Comparison of ENCODE assay signal across 18 cellular contexts in the genomic region with DNA sequence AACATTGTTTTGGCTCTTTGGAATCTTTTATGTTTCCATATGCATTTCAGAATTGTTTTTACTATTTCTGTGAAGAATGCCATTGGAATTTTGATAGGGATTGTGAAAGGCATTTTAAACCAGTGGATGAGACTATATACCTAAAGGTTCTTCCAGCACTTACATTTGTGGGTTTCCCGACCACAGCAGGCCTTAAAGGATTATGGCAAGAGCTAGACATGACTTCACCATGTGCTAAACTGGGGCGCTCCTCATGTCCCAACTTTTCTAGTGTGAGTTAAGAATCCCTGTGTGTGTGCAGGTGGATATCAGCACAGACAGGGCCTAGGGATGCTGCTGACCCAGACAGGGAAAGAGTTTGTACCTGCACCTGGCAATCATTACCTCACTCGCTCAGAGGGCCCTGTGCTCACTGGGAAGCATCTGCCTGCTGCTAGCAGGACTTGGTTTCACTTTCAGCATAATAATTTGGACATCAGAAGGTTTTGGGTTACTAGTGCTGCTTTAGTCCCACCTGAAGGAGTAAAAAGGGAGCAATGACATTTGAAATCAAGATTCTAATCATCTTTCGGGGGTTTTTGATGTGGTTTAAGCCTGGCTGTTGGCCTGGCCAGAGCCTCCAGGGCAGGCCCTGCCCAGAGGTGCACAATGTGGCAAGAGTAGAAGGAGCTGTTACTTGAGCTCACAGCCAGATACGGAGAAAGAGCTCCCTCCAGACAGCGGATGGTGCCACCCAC.
DNase-seq lines count a peak whose midpoint lies in the region; ATAC-seq and TF ChIP-seq lines count a peak whose summit lies in the region.
"Had no signal": no experiment of that assay in that cellular context is flagged by ENCODE, and none has a peak within 500 bp of the region (broad histone marks: within the 10 kb centered on the region; RNA-seq: fewer than 3 reads in every experiment).

No MANE protein-coding gene starts in this region.

- no peak overlapping the region for H2AFZ ChIP-seq in DND-41 (ENCODE audit: low read depth, low read length)

- DNase-seq in DND-41 (peak; percentile 33), MV-4-11 (lab: John Stamatoyannopoulos, UW) (peak; percentile 40), esophagus muscularis mucosa (ENCODE audit: extremely low spot score) (peak; percentile 37), T-helper 9 cell (no peak), cortex of kidney (lab: John Stamatoyannopoulos, UW) (no peak), NCI-H510A (lab: John Stamatoyannopoulos, UW) (no peak)
- DNase-seq: activated CD4-positive, alpha-beta T cell treated with anti-CD3 and anti-CD28 coated beads, Interleukin-2, amount 50 U/mL, for 48 hours; amygdala; DMS79 treated with DMSO at 0.1 percent for 48 hours; KBM-7; NCI-H1092; NCI-H1930; NCI-H446; NK-92 treated with Interleukin-12 subunit alpha and Interleukin-12 subunit beta, amount 100 ng/mL, for 24 hours; stimulated activated naive CD4-positive, alpha-beta T cell had no signal

- H3K9ac ChIP-seq in DND-41 (ENCODE audit: low read depth, low read length), result no peak overlapping the region

- H3K4me3 ChIP-seq in DND-41 (ENCODE audit: low read depth in 1 of 2, low read length in 2 of 2), result no peak overlapping the region
- H3K4me3 ChIP-seq in esophagus muscularis mucosa, result no peak overlapping the region
- H3K4me3 ChIP-seq: smooth muscle cell, thoracic aorta had no signal

- 90% methylated on average over 6 of the region's 6 CpGs for WGBS in esophagus muscularis mucosa

- H4K20me1 ChIP-seq in DND-41 (ENCODE audit: insufficient read depth, low read length), result no peaks in the 10 kb centered on the region

- no peak for TF ChIP-seq POLR2A in esophagus muscularis mucosa (IDR thresholded peaks at IDR 0.05; ENCODE audit: low read depth)

- peaks cover 27% of the 10 kb centered on the region for H3K4me1 ChIP-seq in DND-41 (ENCODE audit: insufficient read depth, low read length)
- H3K4me1 ChIP-seq in esophagus muscularis mucosa, result no peaks in the 10 kb centered on the region

- ATAC-seq in DND-41 (ENCODE audit: insufficient read depth, low read depth) (peak; percentile 75), GM18870 (IDR thresholded peaks at IDR 0.05; ENCODE audit: unreplicated experiment) (peak; percentile 58)

- no peak for TF ChIP-seq EP300 in esophagus muscularis mucosa (IDR thresholded peaks at IDR 0.05)

- TF ChIP-seq CTCF in DND-41 (IDR thresholded peaks at IDR 0.05; ENCODE audit: borderline replicate concordance, extremely low read depth, low read length, poor library complexity, severe bottlenecking) (no peak), esophagus muscularis mucosa (IDR thresholded peaks at IDR 0.05) (no peak)

- H3K36me3 ChIP-seq in DND-41 (ENCODE audit: insufficient read depth, low read length) (no peaks in the 10 kb centered on the region), esophagus muscularis mucosa (no peaks in the 10 kb centered on the region)
- H3K36me3 ChIP-seq: thoracic aorta had no signal

- H3K9me3 ChIP-seq in DND-41 (ENCODE audit: insufficient read depth, low read length, severe bottlenecking), result no peaks in the 10 kb centered on the region
- H3K9me3 ChIP-seq in esophagus muscularis mucosa, result peaks cover 0 to 20% (median 6%) of the 10 kb centered on the region in 4 donors
- H3K9me3 ChIP-seq: thoracic aorta had no signal

- intact Hi-C loops in esophagus muscularis mucosa (cut with DNase I), result no loop called here

- H3K27me3 ChIP-seq in DND-41 (ENCODE audit: insufficient read depth, low read length, poor library complexity) (no peaks in the 10 kb centered on the region), esophagus muscularis mucosa (peaks cover 0 to 7% (median 0%) of the 10 kb centered on the region in 4 donors)

- peak overlapping the region; percentile 44; the same call in 1 of the 2 replicates for H3K4me2 ChIP-seq in DND-41 (ENCODE audit: insufficient read depth, low read length)
- H3K4me2 ChIP-seq: smooth muscle cell had no signal

- H3K27ac ChIP-seq in DND-41 (ENCODE audit: low read length) (no peak overlapping the region), esophagus muscularis mucosa (replicated peaks in 1 of 4) (no peak overlapping the region)
- H3K27ac ChIP-seq: thoracic aorta had no signal

- no peaks in the 10 kb centered on the region for H3K79me2 ChIP-seq in DND-41 (ENCODE audit: insufficient read depth, low read length)

Comparison
In these comparisons a context has a peak if more than half of its experiments do, and no peak if none do; other contexts are left out.
1. DNase-seq: peak in DND-41 (single experiment), MV-4-11 (single experiment) and esophagus muscularis mucosa (single experiment); none in T-helper 9 cell (single experiment), cortex of kidney (single experiment) and NCI-H510A (single experiment).